ENCODE assay signal across 21 cellular contexts in the genomic region with DNA sequence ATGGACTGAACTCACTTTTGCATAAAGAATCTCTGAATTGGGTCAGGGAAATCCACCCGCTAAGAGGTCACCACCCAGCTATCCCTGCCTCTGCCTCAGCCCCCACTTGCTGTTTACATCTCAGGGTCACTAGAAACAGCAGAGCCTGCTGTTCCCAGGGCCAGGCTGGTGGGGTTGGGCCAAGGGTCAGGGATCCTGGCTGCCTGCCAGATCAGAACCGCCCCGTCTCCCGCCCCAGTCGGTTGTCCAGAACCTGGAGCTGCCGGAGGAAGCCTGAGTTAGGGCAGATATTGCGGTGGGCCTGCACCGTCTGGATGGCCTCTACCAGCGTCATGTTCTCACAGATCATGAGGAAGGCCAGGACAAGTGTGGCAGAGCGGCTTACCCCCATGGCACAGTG. TPM values are rescaled to one million over a fixed set of nuclear protein-coding genes. Genes with fewer than 3 reads are reported as not detected.
A peak's percentile ranks its signal among the peaks of the same experiment; 100 is the strongest.
DNase-seq lines count a peak whose midpoint lies in the region; ATAC-seq lines count a peak whose summit lies in the region.
"Had no signal": no experiment of that assay in that cellular context is flagged by ENCODE, and none has a peak within 500 bp of the region (broad histone marks: within the 10 kb centered on the region; RNA-seq: fewer than 3 reads in every experiment).

No MANE protein-coding gene starts in this region.

- no peak overlapping the region for H2AFZ ChIP-seq in mesenchymal stem cell (ENCODE audit: low read depth, low read length)

- H3K9ac ChIP-seq in mesenchymal stem cell (ENCODE audit: low read length) (no peak overlapping the region), mesendoderm (ENCODE audit: low read length) (no peak overlapping the region)

- no peak overlapping the region for H3K4me3 ChIP-seq in mesenchymal stem cell (ENCODE audit: insufficient read depth in 1 of 2, low read depth in 1 of 2, low read length in 2 of 2)
- no peak overlapping the region for H3K4me3 ChIP-seq in mesendoderm (ENCODE audit: low read length)
- H3K4me3 ChIP-seq: A549, GM12878 had no signal

- WGBS in mesenchymal stem cell, result 93% methylated on average over 10 of the region's 10 CpGs
- WGBS in mesendoderm (ENCODE audit: extremely low coverage, insufficient coverage, low lambda C conversion rate), result no CpG with 5 or more reads among the region's 10 CpGs

- no peaks in the 10 kb centered on the region for H3K79me1 ChIP-seq in mesenchymal stem cell (replicated peaks; ENCODE audit: low read length, poor library complexity, severe bottlenecking)
- H3K79me1 ChIP-seq in mesendoderm (ENCODE audit: low read length), result no peaks in the 10 kb centered on the region

- H2BK120ac ChIP-seq in mesenchymal stem cell (ENCODE audit: low read depth, low read length) (no peak overlapping the region), mesendoderm (ENCODE audit: low read depth, low read length) (no peak overlapping the region)

- H3K4ac ChIP-seq in mesenchymal stem cell (ENCODE audit: low read depth in 1 of 2, low read length in 2 of 2), result no peak overlapping the region
- no peak overlapping the region for H3K4ac ChIP-seq in mesendoderm (ENCODE audit: low read depth, low read length)

- no peak overlapping the region for H2BK5ac ChIP-seq in mesenchymal stem cell (ENCODE audit: low read depth, low read length, poor library complexity, severe bottlenecking)
- no peak overlapping the region for H2BK5ac ChIP-seq in mesendoderm (ENCODE audit: low read length)

- H3K27ac ChIP-seq in mesenchymal stem cell (ENCODE audit: low read length, poor library complexity, severe bottlenecking), result no peak overlapping the region
- H3K27ac ChIP-seq in mesendoderm (ENCODE audit: low read depth, low read length), result no peak overlapping the region
- H3K27ac ChIP-seq: 22Rv1, A549 had no signal

- DNase-seq in cardiac septum (ENCODE audit: low spot score) (peak; percentile 74), left cardiac atrium (no peak), mesenchymal stem cell (no peak), posterior vena cava (ENCODE audit: low spot score) (peak; percentile 68), mesendoderm (no peak)
- DNase-seq in activated CD8-positive, alpha-beta memory T cell treated with anti-CD3 and anti-CD28 coated beads, Interleukin-2, amount 50 U/mL, for 4 hours, result no peak
- DNase-seq: AML-193; Calu3; CD8-positive, alpha-beta T cell; DMS 273 treated with DMSO at 0.1 percent for 48 hours; DMS53; DND-41; EL; GOT3; H7; HFFc6 had no signal

- H2BK15ac ChIP-seq in mesenchymal stem cell (ENCODE audit: low read depth, poor library complexity, severe bottlenecking), result no peak overlapping the region
- H2BK15ac ChIP-seq in mesendoderm (replicated peaks; ENCODE audit: low read depth), result no peak overlapping the region

- no peak overlapping the region for H3K23ac ChIP-seq in mesenchymal stem cell (ENCODE audit: low read length in 2 of 2)
- H3K23ac ChIP-seq in mesendoderm (ENCODE audit: low read length), result no peak overlapping the region

- no peaks in the 10 kb centered on the region for H3K79me2 ChIP-seq in mesendoderm (ENCODE audit: control insufficient read depth, insufficient read depth, low read length)

- H4K8ac ChIP-seq in mesenchymal stem cell (ENCODE audit: low read length), result peak overlapping the region; percentile 24
- no peak overlapping the region for H4K8ac ChIP-seq in mesendoderm (ENCODE audit: low read depth, low read length)

- H3K18ac ChIP-seq in mesenchymal stem cell (ENCODE audit: low read depth in 1 of 2, low read length in 2 of 2) (no peak overlapping the region), mesendoderm (ENCODE audit: low read length) (no peak overlapping the region)

- intact Hi-C loops in cardiac septum (cut with DNase I), result no loop called here
- intact Hi-C loops in left cardiac atrium (cut with DNase I), result loop anchor here in 1 of 2 donors (10.0 kb wide), 1 partner anchor 60 kb away; no protein-coding TSS in a partner anchor
- intact Hi-C loops in posterior vena cava (cut with DNase I), result loop anchor here in 1 of 2 donors (10.0 kb wide), 2 partner anchors 340 to 850 kb away; no protein-coding TSS in a partner anchor

- H4K5ac ChIP-seq in mesendoderm (ENCODE audit: low read length), result no peak overlapping the region

- H2BK12ac ChIP-seq in mesenchymal stem cell (ENCODE audit: low read length in 2 of 2), result no peak overlapping the region

- H3K27me3 ChIP-seq in mesenchymal stem cell (ENCODE audit: control insufficient read depth in 1 of 2, insufficient read depth in 1 of 2, low read length in 2 of 2) (peaks cover 16 to 27% of the 10 kb centered on the region in 2 experiments), mesendoderm (ENCODE audit: insufficient read depth, low read length, poor library complexity) (no peaks in the 10 kb centered on the region)

- H4K91ac ChIP-seq in mesenchymal stem cell (ENCODE audit: low read length), result peak overlapping the region; percentile 46

- H3K36me3 ChIP-seq in mesenchymal stem cell (ENCODE audit: control insufficient read depth in 1 of 2, insufficient read depth in 2 of 2, low read depth in 1 of 2, low read length in 2 of 2), result no peaks in the 10 kb centered on the region
- no peaks in the 10 kb centered on the region for H3K36me3 ChIP-seq in mesendoderm (ENCODE audit: control insufficient read depth, insufficient read depth, low read length)

- no peaks in the 10 kb centered on the region for H3K9me3 ChIP-seq in mesenchymal stem cell (ENCODE audit: control insufficient read depth, low read length)
- H3K9me3 ChIP-seq: A549 had no signal

- peak overlapping the region in 1 of 2 experiments; percentile 36 for H3K14ac ChIP-seq in mesenchymal stem cell (ENCODE audit: low read length in 2 of 2)

- ATAC-seq in left cardiac atrium (no peak), HG02981 (IDR thresholded peaks at IDR 0.05; ENCODE audit: unreplicated experiment) (no peak)
- ATAC-seq: A549; CD8-positive, alpha-beta T cell; GM12878; HCT116 had no signal

- H3K4me1 ChIP-seq in mesenchymal stem cell (ENCODE audit: control insufficient read depth, insufficient read depth, low read depth, low read length) (no peaks in the 10 kb centered on the region), mesendoderm (ENCODE audit: control insufficient read depth, low read depth, low read length) (no peaks in the 10 kb centered on the region)
- H3K4me1 ChIP-seq: A549 had no signal

- H3K4me2 ChIP-seq in mesenchymal stem cell (ENCODE audit: low read length, poor library complexity, severe bottlenecking), result no peak overlapping the region
- H3K4me2 ChIP-seq in mesendoderm (ENCODE audit: low read length), result no peak overlapping the region
- H3K4me2 ChIP-seq: A549 had no signal

- H2AK5ac ChIP-seq in mesenchymal stem cell (ENCODE audit: low read length, severe bottlenecking), result no peak overlapping the region
- no peak overlapping the region for H2AK5ac ChIP-seq in mesendoderm (ENCODE audit: low read length)

- no peak overlapping the region for H3K56ac ChIP-seq in mesendoderm (ENCODE audit: low read length)

RNA-seq across cellular contexts. Expression of gene SAMD8, which starts 17.0 kb away (rescaled TPM):
- 25.7 TPM for total RNA-seq in cardiac septum
- 10 to 100 TPM; 21.9 to 23.8 TPM for total RNA-seq in left cardiac atrium
- polyA plus RNA-seq in mesenchymal stem cell (2013, experiment 1 of 2), result 12.8 TPM
- polyA plus RNA-seq in mesenchymal stem cell (2013, experiment 2 of 2), result 13.2 TPM
- 10 to 100 TPM; 26.6 to 29.6 TPM for total RNA-seq in posterior vena cava
- 7.3 TPM for polyA plus RNA-seq in mesendoderm (2013, experiment 1 of 2)
- polyA plus RNA-seq in mesendoderm (2013, experiment 2 of 2), result 7.9 TPM

Comparison
In these comparisons a context has a peak if more than half of its experiments do, and no peak if none do; other contexts are left out.
1. DNase-seq: peak in cardiac septum (single experiment) and posterior vena cava (single experiment); none in left cardiac atrium (single experiment), mesenchymal stem cell (single experiment), activated CD8-positive, alpha-beta memory T cell treated with anti-CD3 and anti-CD28 coated beads, Interleukin-2, amount 50 U/mL, for 4 hours (single experiment) and mesendoderm (single experiment).